In the genomic region with DNA sequence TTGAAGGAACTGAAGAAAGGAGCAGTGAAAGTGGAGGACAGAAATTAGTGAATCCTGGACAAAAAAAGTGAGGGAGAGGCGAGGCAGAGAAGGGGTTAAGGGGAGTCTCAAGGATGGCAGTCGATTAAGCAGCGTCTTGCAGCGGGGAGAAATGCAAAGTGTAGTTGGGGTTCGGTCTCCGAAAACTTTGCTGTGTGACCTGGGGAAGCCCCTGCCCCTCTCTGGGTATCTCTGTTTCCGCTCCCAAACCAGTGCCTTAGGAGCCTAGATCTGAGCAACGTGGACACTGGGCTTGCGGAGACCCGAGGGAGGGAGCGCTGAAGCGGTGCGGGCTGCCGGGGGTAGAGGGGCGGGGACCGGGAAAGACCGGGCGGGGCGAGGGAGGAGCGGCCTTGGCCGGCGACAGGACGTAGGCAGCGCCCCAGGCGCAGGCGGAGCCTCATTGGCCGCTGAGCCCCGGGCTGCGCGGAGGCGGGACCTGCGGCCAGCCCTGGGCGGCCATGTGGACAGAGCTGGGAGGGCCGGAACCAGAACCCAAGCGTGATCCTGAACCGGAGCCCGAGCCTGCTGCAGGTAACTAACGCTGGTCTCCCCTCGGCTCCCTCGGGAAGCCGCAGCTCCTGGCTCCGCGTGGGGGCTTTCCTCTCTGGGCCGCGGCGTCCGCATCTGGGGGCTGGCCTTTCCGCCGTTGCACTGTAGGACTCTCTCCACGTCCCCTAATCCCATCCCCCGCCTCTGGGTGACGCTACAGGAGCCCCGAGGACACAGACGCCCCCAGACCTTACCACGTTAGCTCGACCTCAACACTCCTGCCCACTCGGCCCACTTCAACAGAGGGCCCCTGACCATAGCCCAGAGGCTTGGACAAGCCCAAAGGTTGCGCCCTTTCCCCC, we compare ENCODE assay signal across 8 cellular contexts. TPM values are rescaled to one million over a fixed set of nuclear protein-coding genes. Genes with fewer than 3 reads are reported as not detected.
A peak's percentile ranks its signal among the peaks of the same experiment; 100 is the strongest.
DNase-seq lines count a peak whose midpoint lies in the region; ATAC-seq and TF ChIP-seq lines count a peak whose summit lies in the region.

ALDH1B1 (plus strand) TSS at position 468 of the 893 bp plus-strand sequence. CDS start 3,047 bp downstream, outside the sequence.

- H3K36me3 ChIP-seq in colonic mucosa = no peaks in the 10 kb centered on the region

- no peaks in the 10 kb centered on the region for H3K9me3 ChIP-seq in colonic mucosa

- H3K9ac ChIP-seq in colonic mucosa (ENCODE audit: low read depth in 2 of 2, low read length in 2 of 2) = peak within 1 kb of the TSS; percentile 82 to 96

- H3K27ac ChIP-seq in colonic mucosa = peak within 1 kb of the TSS; percentile 70

- peak within 1 kb of the TSS; percentile 85 for H3K4me3 ChIP-seq in colonic mucosa

- TF ChIP-seq CTCF in AG09319 (IDR thresholded peaks at IDR 0.05; ENCODE audit: low read depth, low read length) (peak; percentile 28), colonic mucosa (IDR thresholded peaks at IDR 0.05) (no peak)

- DNase-seq in AG09319 (ENCODE audit: extremely low read depth, low read depth) (peak; percentile 59), NCI-H345 (lab: John Stamatoyannopoulos, UW) (peak; percentile 83), colonic mucosa (peak; percentile 90), left kidney (ENCODE audit: low read depth, low spot score) (peak; percentile 95)
- DNase-seq in activated CD4-positive, alpha-beta T cell treated with anti-CD3 and anti-CD28 coated beads for 1 hour = peak; percentile 32
- DNase-seq in stimulated activated CD4-positive, alpha-beta T cell treated with anti-CD3 and anti-CD28 coated beads, Interleukin-2, amount 100 ng/mL, for 4 hours (ENCODE audit: low read depth) = peak; percentile 24

- intact Hi-C loops in colonic mucosa (cut with DNase I) = no loop called here

- ATAC-seq in GM18861 (IDR thresholded peaks at IDR 0.05; ENCODE audit: unreplicated experiment) = peak; percentile 96
- peak; percentile 97 for ATAC-seq in HG03066 (IDR thresholded peaks at IDR 0.05; ENCODE audit: low read depth, unreplicated experiment)

- H3K27me3 ChIP-seq in colonic mucosa = no peaks in the 10 kb centered on the region

- H3K4me1 ChIP-seq in colonic mucosa = no peaks in the 10 kb centered on the region

RNA-seq across cellular contexts. Expression of gene ALDH1B1, which starts in this region (rescaled TPM):
- 10 to 100 TPM; 58.7 to 89.9 TPM for total RNA-seq in colonic mucosa

Comparison
In these comparisons a context has a peak if more than half of its experiments do, and no peak if none do; other contexts are left out.
1. Peak in every context shown above with its lines: DNase-seq, ATAC-seq, H3K4me3 ChIP-seq and H3K27ac ChIP-seq.
2. DNase-seq: peak in every context shown above with its lines; median percentile 95 in left kidney; 90 in colonic mucosa; 83 in NCI-H345; 59 in AG09319; 32 in activated CD4-positive, alpha-beta T cell treated with anti-CD3 and anti-CD28 coated beads for 1 hour; 24 in stimulated activated CD4-positive, alpha-beta T cell treated with anti-CD3 and anti-CD28 coated beads, Interleukin-2, amount 100 ng/mL, for 4 hours.